Comparison of ENCODE assay signal across 12 cellular contexts in genomic region chr6:411402-412145, GRCh38. TPM values are rescaled to one million over a fixed set of nuclear protein-coding genes. Genes with fewer than 3 reads are reported as not detected.
DNase-seq lines count a peak whose midpoint lies in the region; ATAC-seq and TF ChIP-seq lines count a peak whose summit lies in the region.
"Had no signal": no experiment of that assay in that cellular context is flagged by ENCODE, and none has a peak within 500 bp of the region (broad histone marks: within the 10 kb centered on the region; RNA-seq: fewer than 3 reads in every experiment).

No MANE protein-coding gene starts in this region.

- H4K8ac ChIP-seq in mesenchymal stem cell (ENCODE audit: low read length) = no peak overlapping the region

- H2AK5ac ChIP-seq in mesenchymal stem cell (ENCODE audit: low read length, severe bottlenecking) = no peak overlapping the region

- CTCF ChIA-PET in activated CD8-positive, alpha-beta T cell treated with anti-CD3 and anti-CD28 coated beads for 36 hours (lab: Charles Lee) = interaction anchor here (1.2 to 2.0 kb wide), 5 partner anchors 8 to 139 kb away, joined by 5 to 9 read pairs (median 5); no protein-coding TSS in a partner anchor
- CTCF ChIA-PET in activated CD8-positive, alpha-beta T cell treated with anti-CD3 and anti-CD28 coated beads, Interleukin-2, amount 10 ng/mL, durations not matched to agents 7 days and 5 days (lab: Charles Lee) = interaction anchor here (0.9 to 1.9 kb wide), 6 partner anchors 10 to 222 kb away, joined by 3 to 9 read pairs (median 4); no protein-coding TSS in a partner anchor

- no peak overlapping the region for H2AFZ ChIP-seq in mesenchymal stem cell (ENCODE audit: low read depth, low read length)

- H3K4ac ChIP-seq in mesenchymal stem cell (ENCODE audit: low read depth in 1 of 2, low read length in 2 of 2) = no peak overlapping the region

- H3K23ac ChIP-seq in mesenchymal stem cell (ENCODE audit: low read length in 2 of 2) = no peak overlapping the region

- no peaks in the 10 kb centered on the region for H3K79me1 ChIP-seq in mesenchymal stem cell (replicated peaks; ENCODE audit: low read length, poor library complexity, severe bottlenecking)

- no peak overlapping the region for H2BK120ac ChIP-seq in mesenchymal stem cell (ENCODE audit: low read depth, low read length)

- H3K4me3 ChIP-seq in mesenchymal stem cell (ENCODE audit: insufficient read depth in 1 of 2, low read depth in 1 of 2, low read length in 2 of 2) = no peak overlapping the region

- H3K36me3 ChIP-seq in mesenchymal stem cell (ENCODE audit: control insufficient read depth in 1 of 2, insufficient read depth in 2 of 2, low read depth in 1 of 2, low read length in 2 of 2) = peaks cover 0 to 12% of the 10 kb centered on the region in 2 experiments

- H3K27me3 Mint-ChIP-seq in activated CD8-positive, alpha-beta T cell treated with anti-CD3 and anti-CD28 coated beads for 36 hours = no peaks in the 10 kb centered on the region
- H3K27me3 Mint-ChIP-seq in activated CD8-positive, alpha-beta T cell treated with anti-CD3 and anti-CD28 coated beads, Interleukin-2, amount 10 ng/mL, durations not matched to agents 7 days and 5 days (ENCODE audit: low read depth) = no peaks in the 10 kb centered on the region
- H3K27me3 Mint-ChIP-seq in IgD-negative memory B cell = no peaks in the 10 kb centered on the region

- DNase-seq in activated CD8-positive, alpha-beta T cell treated with anti-CD3 and anti-CD28 coated beads for 36 hours = no peak
- no peak for DNase-seq in activated CD8-positive, alpha-beta T cell treated with anti-CD3 and anti-CD28 coated beads, Interleukin-2, amount 10 ng/mL, durations not matched to agents 7 days and 5 days
- peak; percentile 23 to 30 for DNase-seq in activated T-cell treated with anti-CD3 and anti-CD28 coated beads, Interleukin-2, amount 50 U/mL, for 48 hours
- DNase-seq in mesenchymal stem cell = no peak
- DNase-seq in NCI-H345 treated with DMSO at 0.1 percent for 48 hours (lab: John Stamatoyannopoulos, UW; ENCODE audit: unreplicated experiment) = no peak
- DNase-seq in NK-92 treated with Interleukin-12 subunit alpha and Interleukin-12 subunit beta, amount 100 ng/mL, for 24 hours (lab: John Stamatoyannopoulos, UW) = no peak
- no peak for DNase-seq in NCI-H2227 treated with DMSO at 0.1 percent for 48 hours (lab: John Stamatoyannopoulos, UW)
- DNase-seq: hippocampal formation, retina had no signal

- intact Hi-C loops in activated CD8-positive, alpha-beta T cell treated with anti-CD3 and anti-CD28 coated beads for 36 hours (cut with micrococcal nuclease) = no loop called here

- H3K9me3 ChIP-seq in mesenchymal stem cell (ENCODE audit: control insufficient read depth, low read length) = peaks cover 9% of the 10 kb centered on the region

- peaks cover 48% of the 10 kb centered on the region for H3K4me1 Mint-ChIP-seq in activated CD8-positive, alpha-beta T cell treated with anti-CD3 and anti-CD28 coated beads for 36 hours (ENCODE audit: low read depth)
- H3K4me1 Mint-ChIP-seq in activated CD8-positive, alpha-beta T cell treated with anti-CD3 and anti-CD28 coated beads, Interleukin-2, amount 10 ng/mL, durations not matched to agents 7 days and 5 days (ENCODE audit: low read depth) = peaks cover 38% of the 10 kb centered on the region
- peaks cover 3 to 10% (median 7%) of the 10 kb centered on the region in 3 donors for H3K4me1 Mint-ChIP-seq in IgD-negative memory B cell

- peaks cover 0 to 5% of the 10 kb centered on the region in 2 experiments for H3K27me3 ChIP-seq in mesenchymal stem cell (ENCODE audit: control insufficient read depth in 1 of 2, insufficient read depth in 1 of 2, low read length in 2 of 2)

- H4K91ac ChIP-seq in mesenchymal stem cell (ENCODE audit: low read length) = no peak overlapping the region

- H3K27ac Mint-ChIP-seq in activated CD8-positive, alpha-beta T cell treated with anti-CD3 and anti-CD28 coated beads for 36 hours = peak overlapping the region; percentile 34
- H3K27ac Mint-ChIP-seq in activated CD8-positive, alpha-beta T cell treated with anti-CD3 and anti-CD28 coated beads, Interleukin-2, amount 10 ng/mL, durations not matched to agents 7 days and 5 days = no peak overlapping the region
- peak overlapping the region in 2 of 3 donors; percentile 64 to 65 for H3K27ac Mint-ChIP-seq in IgD-negative memory B cell

- 53% methylated on average over 9 of the region's 10 CpGs for WGBS in mesenchymal stem cell

- H3K9me3 Mint-ChIP-seq in activated CD8-positive, alpha-beta T cell treated with anti-CD3 and anti-CD28 coated beads for 36 hours = peaks cover 24% of the 10 kb centered on the region
- H3K9me3 Mint-ChIP-seq in activated CD8-positive, alpha-beta T cell treated with anti-CD3 and anti-CD28 coated beads, Interleukin-2, amount 10 ng/mL, durations not matched to agents 7 days and 5 days (ENCODE audit: insufficient read depth) = peaks cover 28% of the 10 kb centered on the region
- peaks cover 0 to 23% (median 10%) of the 10 kb centered on the region in 3 donors for H3K9me3 Mint-ChIP-seq in IgD-negative memory B cell

- peak overlapping the region; percentile 19 for H3K9ac ChIP-seq in mesenchymal stem cell (ENCODE audit: low read length)

- no peak overlapping the region for H3K27ac ChIP-seq in mesenchymal stem cell (ENCODE audit: low read length, poor library complexity, severe bottlenecking)

- no peaks in the 10 kb centered on the region for H3K4me1 ChIP-seq in mesenchymal stem cell (ENCODE audit: control insufficient read depth, insufficient read depth, low read depth, low read length)

- POLR2A ChIA-PET in activated CD8-positive, alpha-beta T cell treated with anti-CD3 and anti-CD28 coated beads for 36 hours (lab: Charles Lee) = interaction anchor here (0.9 to 34.4 kb wide), 13 partner anchors 4 to 222 kb away, joined by 3 to 888 read pairs (median 6); partner anchors contain the start of gene IRF4
- POLR2A ChIA-PET in activated CD8-positive, alpha-beta T cell treated with anti-CD3 and anti-CD28 coated beads, Interleukin-2, amount 10 ng/mL, durations not matched to agents 7 days and 5 days (lab: Charles Lee) = interaction anchor here (0.7 to 15.9 kb wide), 10 partner anchors 8 to 78 kb away, joined by 3 to 231 read pairs (median 4); partner anchors contain the start of gene IRF4

- peaks cover 79% of the 10 kb centered on the region for H3K36me3 Mint-ChIP-seq in activated CD8-positive, alpha-beta T cell treated with anti-CD3 and anti-CD28 coated beads for 36 hours (ENCODE audit: low read depth)
- peaks cover 92% of the 10 kb centered on the region for H3K36me3 Mint-ChIP-seq in activated CD8-positive, alpha-beta T cell treated with anti-CD3 and anti-CD28 coated beads, Interleukin-2, amount 10 ng/mL, durations not matched to agents 7 days and 5 days (ENCODE audit: low read depth)
- peaks cover 20% of the 10 kb centered on the region for H3K36me3 Mint-ChIP-seq in IgD-negative memory B cell

- no peak overlapping the region for H3K4me2 ChIP-seq in mesenchymal stem cell (ENCODE audit: low read length, poor library complexity, severe bottlenecking)

- H2BK15ac ChIP-seq in mesenchymal stem cell (ENCODE audit: low read depth, poor library complexity, severe bottlenecking) = no peak overlapping the region

- no peak overlapping the region for H3K4me3 Mint-ChIP-seq in activated CD8-positive, alpha-beta T cell treated with anti-CD3 and anti-CD28 coated beads for 36 hours
- H3K4me3 Mint-ChIP-seq in activated CD8-positive, alpha-beta T cell treated with anti-CD3 and anti-CD28 coated beads, Interleukin-2, amount 10 ng/mL, durations not matched to agents 7 days and 5 days = no peak overlapping the region
- peak overlapping the region in 1 of 4 donors; percentile 56 for H3K4me3 Mint-ChIP-seq in IgD-negative memory B cell

- TF ChIP-seq CTCF in activated CD8-positive, alpha-beta T cell treated with anti-CD3 and anti-CD28 coated beads for 36 hours (IDR thresholded peaks at IDR 0.05) = no peak

- no peak overlapping the region for H3K14ac ChIP-seq in mesenchymal stem cell (ENCODE audit: low read length in 2 of 2)

- H2BK12ac ChIP-seq in mesenchymal stem cell (ENCODE audit: low read length in 2 of 2) = no peak overlapping the region

- ATAC-seq in activated CD8-positive, alpha-beta T cell treated with anti-CD3 and anti-CD28 coated beads for 36 hours = peak; percentile 14
- no peak for ATAC-seq in activated CD8-positive, alpha-beta T cell treated with anti-CD3 and anti-CD28 coated beads, Interleukin-2, amount 10 ng/mL, durations not matched to agents 7 days and 5 days
- ATAC-seq: activated CD4-positive, CD25-positive, alpha-beta regulatory T cell treated with anti-CD3 and anti-CD28 coated beads, Interleukin-2, amount 50 U/mL, for 24 hours; left colon had no signal

- no peak overlapping the region for H3K18ac ChIP-seq in mesenchymal stem cell (ENCODE audit: low read depth in 1 of 2, low read length in 2 of 2)

- no peak overlapping the region for H2BK5ac ChIP-seq in mesenchymal stem cell (ENCODE audit: low read depth, low read length, poor library complexity, severe bottlenecking)

RNA-seq across cellular contexts. Expression of gene IRF4, which starts 20.0 kb away (rescaled TPM):
- 100 to 1,000 TPM; 409 to 439 TPM for total RNA-seq in activated CD8-positive, alpha-beta T cell treated with anti-CD3 and anti-CD28 coated beads for 36 hours
- 10 to 100 TPM; 91.2 to 95.2 TPM for total RNA-seq in activated CD8-positive, alpha-beta T cell treated with anti-CD3 and anti-CD28 coated beads, Interleukin-2, amount 10 ng/mL, durations not matched to agents 7 days and 5 days
- polyA plus RNA-seq in IgD-negative memory B cell = 22.9 TPM
- polyA plus RNA-seq in mesenchymal stem cell (2013, experiment 1 of 2) = 0.01 TPM
- 0.03 TPM for polyA plus RNA-seq in mesenchymal stem cell (2013, experiment 2 of 2)

Comparison
In these comparisons a context has a peak if more than half of its experiments do, and no peak if none do; other contexts are left out.
1. RNA of gene IRF4, which starts 20.0 kb away (total RNA-seq): 409 to 439 TPM in activated CD8-positive, alpha-beta T cell treated with anti-CD3 and anti-CD28 coated beads for 36 hours; 91.2 to 95.2 TPM in activated CD8-positive, alpha-beta T cell treated with anti-CD3 and anti-CD28 coated beads, Interleukin-2, amount 10 ng/mL, durations not matched to agents 7 days and 5 days; every median in the first group is over 4 times any median in the second.
2. DNase-seq: peak in activated T-cell treated with anti-CD3 and anti-CD28 coated beads, Interleukin-2, amount 50 U/mL, for 48 hours (2 of 2); none in activated CD8-positive, alpha-beta T cell treated with anti-CD3 and anti-CD28 coated beads for 36 hours (single experiment), activated CD8-positive, alpha-beta T cell treated with anti-CD3 and anti-CD28 coated beads, Interleukin-2, amount 10 ng/mL, durations not matched to agents 7 days and 5 days (single experiment), mesenchymal stem cell (single experiment), NCI-H345 treated with DMSO at 0.1 percent for 48 hours (single experiment), NK-92 treated with Interleukin-12 subunit alpha and Interleukin-12 subunit beta, amount 100 ng/mL, for 24 hours (single experiment) and NCI-H2227 treated with DMSO at 0.1 percent for 48 hours (single experiment).